9 cellular contexts compared by ENCODE assay signal in the genomic region with DNA sequence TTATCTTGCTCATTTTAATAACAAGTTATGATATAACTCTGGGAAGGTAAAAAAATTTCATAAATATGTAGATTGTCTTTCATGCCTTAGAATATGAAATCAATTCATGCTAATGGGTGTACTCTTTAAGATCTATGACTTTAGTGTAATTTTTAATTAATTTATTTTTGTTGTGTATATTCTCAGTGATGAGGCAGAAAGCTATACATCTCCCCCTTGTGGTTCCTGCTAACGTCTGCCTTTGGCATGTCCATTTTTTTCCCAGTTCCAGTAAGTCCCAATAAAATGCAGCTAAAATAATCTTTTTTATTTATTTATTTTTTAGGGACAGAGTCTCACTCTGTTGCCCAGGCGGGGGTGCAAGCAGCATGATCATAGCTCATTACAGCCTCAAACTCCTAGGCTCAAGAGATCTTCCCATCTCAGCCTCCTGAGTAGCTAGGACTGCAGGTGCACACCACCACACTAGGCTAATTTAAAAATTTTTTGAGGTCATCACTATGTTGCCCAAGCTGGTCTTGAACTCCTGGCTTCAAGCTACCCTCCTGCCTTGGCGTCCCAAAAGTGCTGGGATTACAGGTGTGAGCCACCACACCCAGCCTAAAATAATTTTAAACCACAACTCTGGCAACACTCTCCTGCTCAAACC. TPM values are rescaled to one million over a fixed set of nuclear protein-coding genes. Genes with fewer than 3 reads are reported as not detected.
DNase-seq lines count a peak whose midpoint lies in the region; ATAC-seq and TF ChIP-seq lines count a peak whose summit lies in the region.
"Had no signal": no experiment of that assay in that cellular context is flagged by ENCODE, and none has a peak within 500 bp of the region (broad histone marks: within the 10 kb centered on the region; RNA-seq: fewer than 3 reads in every experiment).

No MANE protein-coding gene starts in this region.

- peaks cover 17% of the 10 kb centered on the region for H3K4me1 Mint-ChIP-seq in activated T-cell treated with anti-CD3 and anti-CD28 coated beads, Interleukin-2, amount 50 U/mL, for 72 hours (ENCODE audit: low read depth)

- no peaks in the 10 kb centered on the region for H3K9me3 Mint-ChIP-seq in activated T-cell treated with anti-CD3 and anti-CD28 coated beads, Interleukin-2, amount 50 U/mL, for 72 hours
- H3K9me3 Mint-ChIP-seq: central memory CD8-positive, alpha-beta T cell had no signal

- ATAC-seq in SK-N-SH treated with all-trans-retinoic acid at 6 μM for 48 hours: 0 out of 3 replicates have a peak, but pooled peaks have one; percentile 16
- ATAC-seq in GM21723 (IDR thresholded peaks at IDR 0.05; ENCODE audit: unreplicated experiment): no peak
- no peak for ATAC-seq in GM21526 (IDR thresholded peaks at IDR 0.05; ENCODE audit: low FRiP score, unreplicated experiment)
- no peak for ATAC-seq in activated T-cell treated with anti-CD3 and anti-CD28 coated beads, Interleukin-2, amount 50 U/mL, for 72 hours (replicated peaks in 1 of 2)

- peaks cover 7% of the 10 kb centered on the region for H3K27me3 Mint-ChIP-seq in activated T-cell treated with anti-CD3 and anti-CD28 coated beads, Interleukin-2, amount 50 U/mL, for 72 hours (ENCODE audit: low read depth)

- H3K36me3 Mint-ChIP-seq in activated T-cell treated with anti-CD3 and anti-CD28 coated beads, Interleukin-2, amount 50 U/mL, for 72 hours (ENCODE audit: insufficient read depth in 2 of 2): peaks cover 0 to 10% of the 10 kb centered on the region in 2 donors

- H3K4me3 ChIP-seq in HFF-Myc (replicated peaks; ENCODE audit: low read depth, low read length): no peak overlapping the region

- peak; percentile 29 to 32 for DNase-seq in AML-193 (lab: John Stamatoyannopoulos, UW)
- DNase-seq in HFF-Myc (ENCODE audit: extremely low read depth, low read depth): no peak
- peak; percentile 17 for DNase-seq in iPS-NIHi11 (ENCODE audit: low spot score)
- no peak for DNase-seq in NCI-H226
- no peak for DNase-seq in activated T-cell treated with anti-CD3 and anti-CD28 coated beads, Interleukin-2, amount 50 U/mL, for 72 hours

- H3K4me3 Mint-ChIP-seq in activated T-cell treated with anti-CD3 and anti-CD28 coated beads, Interleukin-2, amount 50 U/mL, for 72 hours: no peak overlapping the region
- H3K4me3 Mint-ChIP-seq: central memory CD8-positive, alpha-beta T cell had no signal

- peak; percentile 74 for TF ChIP-seq CTCF in HFF-Myc (IDR thresholded peaks at IDR 0.05; ENCODE audit: low read depth, low read length, missing control alignments)

- no peak overlapping the region for H3K27ac Mint-ChIP-seq in activated T-cell treated with anti-CD3 and anti-CD28 coated beads, Interleukin-2, amount 50 U/mL, for 72 hours

TF ChIP-seq in SK-N-SH treated with all-trans-retinoic acid at 6 μM for 48 hours, 23 proteins besides CTCF, POLR2A, EP300 and RAD21:
- no peak for TF ChIP-seq BACH2 (CRISPR knock-in tag; IDR thresholded peaks at IDR 0.05; ENCODE audit: borderline replicate concordance)
- no peak for TF ChIP-seq ZNF8 (CRISPR knock-in tag; IDR thresholded peaks at IDR 0.05)
- TF ChIP-seq ISL1 (CRISPR knock-in tag; IDR thresholded peaks at IDR 0.05): no peak
- no peak for TF ChIP-seq ZNF565 (CRISPR knock-in tag; conservative IDR thresholded peaks at IDR 0.05; ENCODE audit: low read depth)
- no peak for TF ChIP-seq ZC3H10 (CRISPR knock-in tag; IDR thresholded peaks at IDR 0.05)
- TF ChIP-seq OSR1 (CRISPR knock-in tag; IDR thresholded peaks at IDR 0.05): no peak
- TF ChIP-seq RARB (CRISPR knock-in tag; IDR thresholded peaks at IDR 0.05): no peak
- TF ChIP-seq PPARA (CRISPR knock-in tag; IDR thresholded peaks at IDR 0.05; ENCODE audit: borderline replicate concordance): no peak
- TF ChIP-seq CSDC2 (CRISPR knock-in tag; IDR thresholded peaks at IDR 0.05): no peak

RNA-seq across cellular contexts. Expression of a gene that starts 3.3 kb away (rescaled TPM):
- 10 to 100 TPM; 36.5 to 38.1 TPM for total RNA-seq in activated T-cell treated with anti-CD3 and anti-CD28 coated beads, Interleukin-2, amount 50 U/mL, for 72 hours

RNA-seq across cellular contexts. Expression of a gene that starts 31.3 kb away (rescaled TPM):
- under 1 TPM; 0.23 to 0.70 TPM for total RNA-seq in activated T-cell treated with anti-CD3 and anti-CD28 coated beads, Interleukin-2, amount 50 U/mL, for 72 hours

RNA-seq across cellular contexts. Expression of a gene that starts 31.6 kb away (rescaled TPM):
- total RNA-seq in activated T-cell treated with anti-CD3 and anti-CD28 coated beads, Interleukin-2, amount 50 U/mL, for 72 hours: not detected

Comparison
In these comparisons a context has a peak if more than half of its experiments do, and no peak if none do; other contexts are left out.
1. DNase-seq: peak in AML-193 (2 of 2) and iPS-NIHi11 (single experiment); none in HFF-Myc (single experiment), NCI-H226 (single experiment) and activated T-cell treated with anti-CD3 and anti-CD28 coated beads, Interleukin-2, amount 50 U/mL, for 72 hours (0 of 2).